10 cellular contexts compared by ENCODE assay signal in genomic region chr12:124513297-124513867, GRCh38. TPM values are rescaled to one million over a fixed set of nuclear protein-coding genes. Genes with fewer than 3 reads are reported as not detected.
A peak's percentile ranks its signal among the peaks of the same experiment; 100 is the strongest.
DNase-seq lines count a peak whose midpoint lies in the region; ATAC-seq and TF ChIP-seq lines count a peak whose summit lies in the region.
"Had no signal": no experiment of that assay in that cellular context is flagged by ENCODE, and none has a peak within 500 bp of the region (broad histone marks: within the 10 kb centered on the region; RNA-seq: fewer than 3 reads in every experiment).

No MANE protein-coding gene starts in this region.

- DNase-seq in ascending aorta (ENCODE audit: low spot score in 2 of 2) (no peak), iPS-NIHi7 (ENCODE audit: extremely low spot score) (peak; percentile 68)
- DNase-seq in activated naive CD8-positive, alpha-beta T cell treated with anti-CD3 and anti-CD28 coated beads for 36 hours = no peak
- DNase-seq in T-helper 2 cell treated with Interferon-gamma antibody and Interleukin-4, amounts not matched to agents 5 μg/mL and 100 μg/mL, for 36 hours (ENCODE audit: low spot score) = no peak
- DNase-seq in activated CD4-positive, alpha-beta T cell treated with anti-CD3 and anti-CD28 coated beads, Interleukin-2, amount 10 ng/mL, durations not matched to agents 24 days and 14 days = no peak
- DNase-seq: activated naive CD4-positive, alpha-beta T cell treated with anti-CD3 and anti-CD28 coated beads, Interleukin-2, amount 10 ng/mL, durations not matched to agents 7 days and 5 days had no signal

- H3K4me1 ChIP-seq in HEK293 (ENCODE audit: control insufficient read depth, insufficient read depth, low read length) (peaks cover 32% of the 10 kb centered on the region), ascending aorta (peaks cover 24 to 60% of the 10 kb centered on the region in 2 donors)

- no peak for TF ChIP-seq CTCF in HEK293 (tag by site-specific recombination; IDR thresholded peaks at IDR 0.05)
- no peak for TF ChIP-seq CTCF in ascending aorta (IDR thresholded peaks at IDR 0.05)

- ATAC-seq in HG03460 (IDR thresholded peaks at IDR 0.05; ENCODE audit: unreplicated experiment) = no peak

- peaks cover 8% of the 10 kb centered on the region for H3K36me3 Mint-ChIP-seq in activated naive CD8-positive, alpha-beta T cell treated with anti-CD3 and anti-CD28 coated beads for 36 hours
- H3K36me3 Mint-ChIP-seq in T-helper 2 cell treated with Interferon-gamma antibody and Interleukin-4, amounts not matched to agents 5 μg/mL and 100 μg/mL, for 36 hours (ENCODE audit: low read depth) = no peaks in the 10 kb centered on the region
- no peaks in the 10 kb centered on the region for H3K36me3 Mint-ChIP-seq in activated CD4-positive, alpha-beta T cell treated with anti-CD3 and anti-CD28 coated beads, Interleukin-2, amount 10 ng/mL, durations not matched to agents 24 days and 14 days (ENCODE audit: low read depth)

- H3K27me3 ChIP-seq in ascending aorta = no peaks in the 10 kb centered on the region

- H3K4me1 Mint-ChIP-seq in activated naive CD8-positive, alpha-beta T cell treated with anti-CD3 and anti-CD28 coated beads for 36 hours = peaks cover 17% of the 10 kb centered on the region
- H3K4me1 Mint-ChIP-seq in T-helper 2 cell treated with Interferon-gamma antibody and Interleukin-4, amounts not matched to agents 5 μg/mL and 100 μg/mL, for 36 hours (ENCODE audit: low read depth) = peaks cover 4% of the 10 kb centered on the region
- H3K4me1 Mint-ChIP-seq in activated CD4-positive, alpha-beta T cell treated with anti-CD3 and anti-CD28 coated beads, Interleukin-2, amount 10 ng/mL, durations not matched to agents 24 days and 14 days = no peaks in the 10 kb centered on the region
- H3K4me1 Mint-ChIP-seq: activated naive CD4-positive, alpha-beta T cell treated with anti-CD3 and anti-CD28 coated beads, Interleukin-2, amount 10 ng/mL, durations not matched to agents 7 days and 5 days had no signal

- H3K4me3 Mint-ChIP-seq in activated naive CD8-positive, alpha-beta T cell treated with anti-CD3 and anti-CD28 coated beads for 36 hours = no peak overlapping the region
- H3K4me3 Mint-ChIP-seq in T-helper 2 cell treated with Interferon-gamma antibody and Interleukin-4, amounts not matched to agents 5 μg/mL and 100 μg/mL, for 36 hours = no peak overlapping the region
- H3K4me3 Mint-ChIP-seq in activated CD4-positive, alpha-beta T cell treated with anti-CD3 and anti-CD28 coated beads, Interleukin-2, amount 10 ng/mL, durations not matched to agents 24 days and 14 days = no peak overlapping the region
- H3K4me3 Mint-ChIP-seq: activated naive CD4-positive, alpha-beta T cell treated with anti-CD3 and anti-CD28 coated beads, Interleukin-2, amount 10 ng/mL, durations not matched to agents 7 days and 5 days had no signal

- intact Hi-C loops in ascending aorta (cut with DNase I) = no loop called here
- intact Hi-C loops in activated CD4-positive, alpha-beta T cell treated with anti-CD3 and anti-CD28 coated beads, Interleukin-2, amount 10 ng/mL, durations not matched to agents 24 days and 14 days (cut with micrococcal nuclease) = no loop called here

- H3K9me3 Mint-ChIP-seq in activated naive CD8-positive, alpha-beta T cell treated with anti-CD3 and anti-CD28 coated beads for 36 hours = no peaks in the 10 kb centered on the region
- no peaks in the 10 kb centered on the region for H3K9me3 Mint-ChIP-seq in T-helper 2 cell treated with Interferon-gamma antibody and Interleukin-4, amounts not matched to agents 5 μg/mL and 100 μg/mL, for 36 hours
- H3K9me3 Mint-ChIP-seq in activated CD4-positive, alpha-beta T cell treated with anti-CD3 and anti-CD28 coated beads, Interleukin-2, amount 10 ng/mL, durations not matched to agents 24 days and 14 days = no peaks in the 10 kb centered on the region
- H3K9me3 Mint-ChIP-seq: activated naive CD4-positive, alpha-beta T cell treated with anti-CD3 and anti-CD28 coated beads, Interleukin-2, amount 10 ng/mL, durations not matched to agents 7 days and 5 days had no signal

- H3K4me3 ChIP-seq in HEK293 (ENCODE audit: low read depth, low read length) = no peak overlapping the region
- H3K4me3 ChIP-seq in ascending aorta = no peak overlapping the region
- no peak overlapping the region for H3K4me3 ChIP-seq in skin epidermis

- H3K27ac Mint-ChIP-seq in activated naive CD8-positive, alpha-beta T cell treated with anti-CD3 and anti-CD28 coated beads for 36 hours = no peak overlapping the region
- H3K27ac Mint-ChIP-seq in T-helper 2 cell treated with Interferon-gamma antibody and Interleukin-4, amounts not matched to agents 5 μg/mL and 100 μg/mL, for 36 hours = no peak overlapping the region
- no peak overlapping the region for H3K27ac Mint-ChIP-seq in activated CD4-positive, alpha-beta T cell treated with anti-CD3 and anti-CD28 coated beads, Interleukin-2, amount 10 ng/mL, durations not matched to agents 24 days and 14 days
- H3K27ac Mint-ChIP-seq: activated naive CD4-positive, alpha-beta T cell treated with anti-CD3 and anti-CD28 coated beads, Interleukin-2, amount 10 ng/mL, durations not matched to agents 7 days and 5 days had no signal

- no peaks in the 10 kb centered on the region for H3K27me3 Mint-ChIP-seq in activated naive CD8-positive, alpha-beta T cell treated with anti-CD3 and anti-CD28 coated beads for 36 hours
- H3K27me3 Mint-ChIP-seq in T-helper 2 cell treated with Interferon-gamma antibody and Interleukin-4, amounts not matched to agents 5 μg/mL and 100 μg/mL, for 36 hours (ENCODE audit: low read depth) = no peaks in the 10 kb centered on the region
- no peaks in the 10 kb centered on the region for H3K27me3 Mint-ChIP-seq in activated CD4-positive, alpha-beta T cell treated with anti-CD3 and anti-CD28 coated beads, Interleukin-2, amount 10 ng/mL, durations not matched to agents 24 days and 14 days
- H3K27me3 Mint-ChIP-seq: activated naive CD4-positive, alpha-beta T cell treated with anti-CD3 and anti-CD28 coated beads, Interleukin-2, amount 10 ng/mL, durations not matched to agents 7 days and 5 days had no signal

- peaks cover 0 to 12% of the 10 kb centered on the region in 2 experiments; a peak in 2 of 3 replicates for H3K36me3 ChIP-seq in HEK293 (ENCODE audit: control insufficient read depth in 2 of 2, insufficient read depth in 1 of 2, low read length in 2 of 2)
- H3K36me3 ChIP-seq in ascending aorta = no peaks in the 10 kb centered on the region

- POLR2A ChIA-PET in HEK293 (lab: Yijun Ruan, JAX) = interaction anchor here (1.0 kb wide), 1 partner anchor 401 kb away, joined by 4 read pairs; the partner anchor contains the start of gene UBC

- CTCF ChIA-PET in HEK293 (lab: Yijun Ruan, JAX) = interaction anchor here (0.7 kb wide), 1 partner anchor 12 kb away, joined by 3 read pairs; no protein-coding TSS in a partner anchor

- H3K9me3 ChIP-seq in HEK293 (ENCODE audit: control insufficient read depth, insufficient read depth, low read depth, low read length) = no peaks in the 10 kb centered on the region
- no peaks in the 10 kb centered on the region for H3K9me3 ChIP-seq in ascending aorta

- H3K27ac ChIP-seq in HEK293 (ENCODE audit: extremely low read depth, low read depth, low read length) = no peak overlapping the region
- H3K27ac ChIP-seq in ascending aorta = peak overlapping the region; percentile 28 to 36
- H3K27ac ChIP-seq in skin epidermis = peak overlapping the region in 19 of 21 experiments; percentile 31 to 83 (median 64)
- H3K27ac ChIP-seq: KMS-11 had no signal

TF ChIP-seq in HEK293, 187 proteins besides CTCF, POLR2A, EP300 and RAD21 (continues in another document):
- TF ChIP-seq ZNF514 (tag by site-specific recombination; IDR thresholded peaks at IDR 0.05) (0 out of 2 replicates have a peak, but pooled peaks have one; percentile 59), ZNF580 (tag by site-specific recombination; IDR thresholded peaks at IDR 0.05) (0 out of 2 replicates have a peak, but pooled peaks have one; percentile 9), YY2 (tag by site-specific recombination; IDR thresholded peaks at IDR 0.05) (no peak), ZNF266 (tag by site-specific recombination; IDR thresholded peaks at IDR 0.05; ENCODE audit: low read depth) (no peak), FEZF1 (tag by site-specific recombination; IDR thresholded peaks at IDR 0.05) (no peak), HOXD13 (CRISPR knock-in tag; IDR thresholded peaks at IDR 0.05; ENCODE audit: borderline replicate concordance) (no peak), ZSCAN5A (tag by site-specific recombination; IDR thresholded peaks at IDR 0.05) (no peak), ZNF610 (tag by site-specific recombination; IDR thresholded peaks at IDR 0.05; ENCODE audit: borderline replicate concordance) (no peak), ZNF473 (tag by site-specific recombination; IDR thresholded peaks at IDR 0.05) (no peak), ZNF571 (tag by site-specific recombination; IDR thresholded peaks at IDR 0.05) (no peak), ZNF133 (tag by site-specific recombination; IDR thresholded peaks at IDR 0.05) (no peak), ZNF404 (tag by site-specific recombination; IDR thresholded peaks at IDR 0.05) (no peak), ZNF341 (tag by site-specific recombination; IDR thresholded peaks at IDR 0.05; ENCODE audit: low read depth) (no peak), OVOL3 (tag by site-specific recombination; IDR thresholded peaks at IDR 0.05) (no peak), ZNF747 (tag by site-specific recombination; IDR thresholded peaks at IDR 0.05) (no peak), ZNF768 (tag by site-specific recombination; IDR thresholded peaks at IDR 0.05) (peak; percentile 92), ZSCAN30 (tag by site-specific recombination; IDR thresholded peaks at IDR 0.05) (no peak)

RNA-seq across cellular contexts. Expression of gene NCOR2, which starts 54.0 kb away (rescaled TPM):
- 134 TPM for total RNA-seq in ascending aorta
- 100 to 1,000 TPM; 106 to 112 TPM for total RNA-seq in activated naive CD8-positive, alpha-beta T cell treated with anti-CD3 and anti-CD28 coated beads for 36 hours
- 125 and 128 TPM in 2 replicates for total RNA-seq in activated CD4-positive, alpha-beta T cell treated with anti-CD3 and anti-CD28 coated beads, Interleukin-2, amount 10 ng/mL, durations not matched to agents 24 days and 14 days
